15 cellular contexts compared by ENCODE assay signal in the genomic region with DNA sequence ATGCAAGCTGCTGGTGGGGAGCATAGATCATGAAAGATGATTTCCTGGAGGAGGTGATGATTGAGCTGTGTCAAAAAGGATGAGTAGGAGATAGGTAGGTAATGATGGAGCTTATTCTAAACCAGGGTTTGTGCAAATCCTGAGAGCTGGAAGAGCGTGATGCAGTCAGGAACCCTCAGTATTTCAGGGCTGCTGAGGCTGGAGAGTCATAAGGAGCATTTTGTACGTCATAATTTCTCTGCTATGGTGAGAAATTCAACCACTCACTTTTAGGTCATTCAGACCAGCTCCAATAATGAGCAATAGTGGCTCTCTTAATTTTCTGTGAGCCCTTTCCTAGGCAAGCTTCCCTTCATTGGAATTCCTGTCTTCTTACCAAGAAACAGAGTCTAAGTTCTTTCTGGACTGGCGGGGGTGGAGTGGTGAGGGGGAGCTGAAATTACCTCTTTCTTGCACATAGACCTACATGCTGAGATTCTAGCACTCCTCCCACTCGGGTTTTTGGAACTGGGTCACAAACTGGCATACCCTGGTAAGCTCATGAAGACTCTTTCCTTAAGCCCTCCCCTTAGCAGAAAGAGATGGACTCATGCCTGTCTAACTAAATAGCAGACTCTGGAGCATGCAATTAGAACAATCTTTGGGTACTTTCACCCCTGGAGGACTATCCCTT.
DNase-seq lines count a peak whose midpoint lies in the region; ATAC-seq and TF ChIP-seq lines count a peak whose summit lies in the region.
"Had no signal": no experiment of that assay in that cellular context is flagged by ENCODE, and none has a peak within 500 bp of the region (broad histone marks: within the 10 kb centered on the region; RNA-seq: fewer than 3 reads in every experiment).

No MANE protein-coding gene starts in this region.

- no TSS peak for BruUV-seq in Caco-2 (replicated peaks; lab: Mats Ljungman, UMichigan)

- peaks cover under 1% of the 10 kb centered on the region for H3K27me3 Mint-ChIP-seq in activated CD8-positive, alpha-beta T cell treated with anti-CD3 and anti-CD28 coated beads for 36 hours
- peaks cover 7% of the 10 kb centered on the region for H3K27me3 Mint-ChIP-seq in activated CD8-positive, alpha-beta T cell treated with anti-CD3 and anti-CD28 coated beads, Interleukin-2, amount 10 ng/mL, durations not matched to agents 7 days and 5 days (ENCODE audit: low read depth)
- H3K27me3 Mint-ChIP-seq in T-helper 2 cell treated with Interferon-gamma antibody and Interleukin-4, amounts not matched to agents 5 μg/mL and 100 μg/mL, for 36 hours (ENCODE audit: low read depth): peaks cover 20% of the 10 kb centered on the region
- peaks cover 3% of the 10 kb centered on the region for H3K27me3 Mint-ChIP-seq in Caco-2 (ENCODE audit: insufficient read depth, unreplicated experiment)
- H3K27me3 Mint-ChIP-seq: T-cell had no signal

- peak; percentile 33 for DNase-seq in activated CD8-positive, alpha-beta T cell treated with anti-CD3 and anti-CD28 coated beads for 36 hours
- DNase-seq in activated CD8-positive, alpha-beta T cell treated with anti-CD3 and anti-CD28 coated beads, Interleukin-2, amount 10 ng/mL, durations not matched to agents 7 days and 5 days: no peak
- DNase-seq in T-helper 2 cell treated with Interferon-gamma antibody and Interleukin-4, amounts not matched to agents 5 μg/mL and 100 μg/mL, for 36 hours (ENCODE audit: low spot score): peak; percentile 12
- DNase-seq in stimulated activated CD8-positive, alpha-beta memory T cell treated with anti-CD3 and anti-CD28 coated beads, Interleukin-4, amount 100 ng/mL, for 48 hours: peak; percentile 31
- DNase-seq in substantia nigra (lab: John Stamatoyannopoulos, UW): no peak
- no peak for DNase-seq in Caco-2
- DNase-seq: mucosa of descending colon, NCI-H187, NCI-H526, spleen, T-cell had no signal

- H3K27me3 ChIP-seq in Caco-2 (replicated peaks; ENCODE audit: control insufficient read depth, insufficient read depth, low read length): no peaks in the 10 kb centered on the region
- H3K27me3 ChIP-seq: spleen, tibial nerve had no signal

- H3K4me3 ChIP-seq in Caco-2 (ENCODE audit: low read depth, low read length): no peak overlapping the region
- H3K4me3 ChIP-seq: mucosa of descending colon, spleen, tibial nerve had no signal

- CTCF ChIA-PET in activated CD8-positive, alpha-beta T cell treated with anti-CD3 and anti-CD28 coated beads for 36 hours (lab: Charles Lee): interaction anchor here (0.6 to 2.3 kb wide), 5 partner anchors 9 to 1849 kb away, joined by 3 to 6 read pairs (median 3); no protein-coding TSS in a partner anchor
- CTCF ChIA-PET in activated CD8-positive, alpha-beta T cell treated with anti-CD3 and anti-CD28 coated beads, Interleukin-2, amount 10 ng/mL, durations not matched to agents 7 days and 5 days (lab: Charles Lee): interaction anchor here (1.2 to 1.7 kb wide), 2 partner anchors 62 to 89 kb away, joined by 3 to 6 read pairs; a partner anchor contains a TSS
- CTCF ChIA-PET in Caco-2 (lab: Charles Lee): interaction anchor here (0.6 kb wide), 1 partner anchor 25 kb away, joined by 3 read pairs; no protein-coding TSS in a partner anchor

- H3K4me1 Mint-ChIP-seq in activated CD8-positive, alpha-beta T cell treated with anti-CD3 and anti-CD28 coated beads for 36 hours (ENCODE audit: low read depth): peaks cover 29% of the 10 kb centered on the region
- H3K4me1 Mint-ChIP-seq in activated CD8-positive, alpha-beta T cell treated with anti-CD3 and anti-CD28 coated beads, Interleukin-2, amount 10 ng/mL, durations not matched to agents 7 days and 5 days (ENCODE audit: low read depth): peaks cover 24% of the 10 kb centered on the region
- peaks cover 24% of the 10 kb centered on the region for H3K4me1 Mint-ChIP-seq in T-helper 2 cell treated with Interferon-gamma antibody and Interleukin-4, amounts not matched to agents 5 μg/mL and 100 μg/mL, for 36 hours (ENCODE audit: low read depth)
- H3K4me1 Mint-ChIP-seq in Caco-2 (ENCODE audit: low read depth, unreplicated experiment): peaks cover 7% of the 10 kb centered on the region

- intact Hi-C loops in activated CD8-positive, alpha-beta T cell treated with anti-CD3 and anti-CD28 coated beads for 36 hours (cut with micrococcal nuclease): loop anchor here (5.0 kb wide), 1 partner anchor 42 kb away; no protein-coding TSS in a partner anchor
- intact Hi-C loops in Caco-2 (cut with micrococcal nuclease; ENCODE audit: unreplicated experiment): no loop called here

- H3K4me3 Mint-ChIP-seq in activated CD8-positive, alpha-beta T cell treated with anti-CD3 and anti-CD28 coated beads for 36 hours: no peak overlapping the region
- no peak overlapping the region for H3K4me3 Mint-ChIP-seq in activated CD8-positive, alpha-beta T cell treated with anti-CD3 and anti-CD28 coated beads, Interleukin-2, amount 10 ng/mL, durations not matched to agents 7 days and 5 days
- H3K4me3 Mint-ChIP-seq in T-helper 2 cell treated with Interferon-gamma antibody and Interleukin-4, amounts not matched to agents 5 μg/mL and 100 μg/mL, for 36 hours: no peak overlapping the region
- H3K4me3 Mint-ChIP-seq in Caco-2 (ENCODE audit: unreplicated experiment): no peak overlapping the region
- H3K4me3 Mint-ChIP-seq: T-cell had no signal

- no peaks in the 10 kb centered on the region for H3K36me3 Mint-ChIP-seq in activated CD8-positive, alpha-beta T cell treated with anti-CD3 and anti-CD28 coated beads for 36 hours (ENCODE audit: low read depth)
- no peaks in the 10 kb centered on the region for H3K36me3 Mint-ChIP-seq in activated CD8-positive, alpha-beta T cell treated with anti-CD3 and anti-CD28 coated beads, Interleukin-2, amount 10 ng/mL, durations not matched to agents 7 days and 5 days (ENCODE audit: low read depth)
- no peaks in the 10 kb centered on the region for H3K36me3 Mint-ChIP-seq in T-helper 2 cell treated with Interferon-gamma antibody and Interleukin-4, amounts not matched to agents 5 μg/mL and 100 μg/mL, for 36 hours (ENCODE audit: low read depth)
- no peaks in the 10 kb centered on the region for H3K36me3 Mint-ChIP-seq in Caco-2 (ENCODE audit: insufficient read depth, unreplicated experiment)
- H3K36me3 Mint-ChIP-seq: T-cell had no signal

- no peaks in the 10 kb centered on the region for H3K36me3 ChIP-seq in Caco-2 (ENCODE audit: control insufficient read depth, insufficient read depth, low read length)
- H3K36me3 ChIP-seq: spleen, tibial nerve had no signal

- H3K27ac Mint-ChIP-seq in activated CD8-positive, alpha-beta T cell treated with anti-CD3 and anti-CD28 coated beads for 36 hours: no peak overlapping the region
- H3K27ac Mint-ChIP-seq in activated CD8-positive, alpha-beta T cell treated with anti-CD3 and anti-CD28 coated beads, Interleukin-2, amount 10 ng/mL, durations not matched to agents 7 days and 5 days: no peak overlapping the region
- H3K27ac Mint-ChIP-seq in T-helper 2 cell treated with Interferon-gamma antibody and Interleukin-4, amounts not matched to agents 5 μg/mL and 100 μg/mL, for 36 hours: no peak overlapping the region
- no peak overlapping the region for H3K27ac Mint-ChIP-seq in Caco-2 (ENCODE audit: unreplicated experiment)
- H3K27ac Mint-ChIP-seq: T-cell had no signal

- H3K4me1 ChIP-seq in Caco-2: peaks cover 19% of the 10 kb centered on the region
- H3K4me1 ChIP-seq: parathyroid adenoma had no signal

- POLR2A ChIA-PET in activated CD8-positive, alpha-beta T cell treated with anti-CD3 and anti-CD28 coated beads for 36 hours (lab: Charles Lee): interaction anchor here (0.8 to 2.6 kb wide), 4 partner anchors 10 to 125 kb away, joined by 4 to 7 read pairs (median 4); no protein-coding TSS in a partner anchor
- POLR2A ChIA-PET in activated CD8-positive, alpha-beta T cell treated with anti-CD3 and anti-CD28 coated beads, Interleukin-2, amount 10 ng/mL, durations not matched to agents 7 days and 5 days (lab: Charles Lee): interaction anchor here (1.0 kb wide), 1 partner anchor 60 kb away, joined by 4 read pairs; no protein-coding TSS in a partner anchor
- POLR2A ChIA-PET in Caco-2 (lab: Charles Lee): no interaction called here

- H3K9me3 Mint-ChIP-seq in activated CD8-positive, alpha-beta T cell treated with anti-CD3 and anti-CD28 coated beads for 36 hours: no peaks in the 10 kb centered on the region
- H3K9me3 Mint-ChIP-seq in activated CD8-positive, alpha-beta T cell treated with anti-CD3 and anti-CD28 coated beads, Interleukin-2, amount 10 ng/mL, durations not matched to agents 7 days and 5 days (ENCODE audit: insufficient read depth): no peaks in the 10 kb centered on the region
- H3K9me3 Mint-ChIP-seq in T-helper 2 cell treated with Interferon-gamma antibody and Interleukin-4, amounts not matched to agents 5 μg/mL and 100 μg/mL, for 36 hours: no peaks in the 10 kb centered on the region
- no peaks in the 10 kb centered on the region for H3K9me3 Mint-ChIP-seq in Caco-2 (ENCODE audit: unreplicated experiment)
- H3K9me3 Mint-ChIP-seq: T-cell had no signal

- no peaks in the 10 kb centered on the region for H3K9me3 ChIP-seq in Caco-2
- H3K9me3 ChIP-seq: mucosa of descending colon, tibial nerve had no signal

- TF ChIP-seq CTCF in activated CD8-positive, alpha-beta T cell treated with anti-CD3 and anti-CD28 coated beads for 36 hours (IDR thresholded peaks at IDR 0.05): no peak
- no peak for TF ChIP-seq CTCF in Caco-2 (IDR thresholded peaks at IDR 0.05; ENCODE audit: insufficient read depth in 1 of 2, low read depth in 1 of 2, low read length in 1 of 2, severe bottlenecking in 1 of 2, unreplicated experiment in 1 of 2)

- H3K27ac ChIP-seq in substantia nigra (ENCODE audit: low read depth, low read length, poor library complexity, severe bottlenecking): no peak overlapping the region
- H3K27ac ChIP-seq: parathyroid adenoma had no signal

- peak; percentile 78 for ATAC-seq in activated CD8-positive, alpha-beta T cell treated with anti-CD3 and anti-CD28 coated beads for 36 hours
- no peak for ATAC-seq in activated CD8-positive, alpha-beta T cell treated with anti-CD3 and anti-CD28 coated beads, Interleukin-2, amount 10 ng/mL, durations not matched to agents 7 days and 5 days
- ATAC-seq in HG02610 (IDR thresholded peaks at IDR 0.05; ENCODE audit: unreplicated experiment) (peak; percentile 8), GM21447 (IDR thresholded peaks at IDR 0.05; ENCODE audit: unreplicated experiment) (no peak)
- ATAC-seq: mucosa of descending colon, T-cell had no signal

Comparison
In these comparisons a context has a peak if more than half of its experiments do, and no peak if none do; other contexts are left out.
1. ATAC-seq: peak in activated CD8-positive, alpha-beta T cell treated with anti-CD3 and anti-CD28 coated beads for 36 hours (single experiment) and HG02610 (single experiment); none in activated CD8-positive, alpha-beta T cell treated with anti-CD3 and anti-CD28 coated beads, Interleukin-2, amount 10 ng/mL, durations not matched to agents 7 days and 5 days (single experiment) and GM21447 (single experiment).
2. DNase-seq: peak in activated CD8-positive, alpha-beta T cell treated with anti-CD3 and anti-CD28 coated beads for 36 hours (single experiment), T-helper 2 cell treated with Interferon-gamma antibody and Interleukin-4, amounts not matched to agents 5 μg/mL and 100 μg/mL, for 36 hours (single experiment) and stimulated activated CD8-positive, alpha-beta memory T cell treated with anti-CD3 and anti-CD28 coated beads, Interleukin-4, amount 100 ng/mL, for 48 hours (single experiment); none in activated CD8-positive, alpha-beta T cell treated with anti-CD3 and anti-CD28 coated beads, Interleukin-2, amount 10 ng/mL, durations not matched to agents 7 days and 5 days (single experiment), substantia nigra (0 of 49) and Caco-2 (0 of 2).